9 cellular contexts compared by ENCODE assay signal in genomic region chr11:65500262-65501004, GRCh38. TPM values are rescaled to one million over a fixed set of nuclear protein-coding genes. Genes with fewer than 3 reads are reported as not detected.
A peak's percentile ranks its signal among the peaks of the same experiment; 100 is the strongest.
DNase-seq lines count a peak whose midpoint lies in the region; ATAC-seq and TF ChIP-seq lines count a peak whose summit lies in the region.
"Had no signal": no experiment of that assay in that cellular context is flagged by ENCODE, and none has a peak within 500 bp of the region (broad histone marks: within the 10 kb centered on the region; RNA-seq: fewer than 3 reads in every experiment).

No MANE protein-coding gene starts in this region.

- H3K27me3 ChIP-seq in CD4-positive, alpha-beta T cell (ENCODE audit: control insufficient read depth, insufficient read depth, low read length) = no peaks in the 10 kb centered on the region
- H3K27me3 ChIP-seq in HUES64 (ENCODE audit: insufficient read depth, low read length) = no peaks in the 10 kb centered on the region

- CTCF ChIA-PET in CD4-positive, alpha-beta T cell (lab: Charles Lee) = interaction anchor here (1.1 to 5.1 kb wide), 8 partner anchors 9 to 118 kb away, joined by 3 to 40 read pairs (median 11); partner anchors contain the start of gene SLC25A45

- H3K36me3 ChIP-seq in HUES64 (ENCODE audit: insufficient read depth, low read length) = peaks cover 58% of the 10 kb centered on the region

- peaks cover 41% of the 10 kb centered on the region for H3K4me1 Mint-ChIP-seq in CD4-positive, alpha-beta T cell (ENCODE audit: low read depth)

- H3K4me3 Mint-ChIP-seq in CD4-positive, alpha-beta T cell = no peak overlapping the region
- H3K4me3 Mint-ChIP-seq: T-cell had no signal

- H3K27me3 Mint-ChIP-seq in CD4-positive, alpha-beta T cell = no peaks in the 10 kb centered on the region
- H3K27me3 Mint-ChIP-seq: T-cell had no signal

- intact Hi-C loops in CD4-positive, alpha-beta T cell (cut with DNase I, micrococcal nuclease) = no loop called here

- POLR2A ChIA-PET in CD4-positive, alpha-beta T cell (lab: Charles Lee) = interaction anchor here (0.7 to 15.9 kb wide), 44 partner anchors 7 to 1777 kb away, joined by 3 to 3042 read pairs (median 10); partner anchors contain the start of genes DPF2, EHBP1L1, FAM89B and FAU

- no peaks in the 10 kb centered on the region for H3K36me3 Mint-ChIP-seq in CD4-positive, alpha-beta T cell (ENCODE audit: low read depth)

- peak in 1 of 10 experiments; percentile 51 for DNase-seq in CD4-positive, alpha-beta T cell
- peak; percentile 41 for DNase-seq in UCSD-AML1 (lab: John Stamatoyannopoulos, UW; ENCODE audit: unreplicated experiment)
- peak; percentile 74 for DNase-seq in fibroblast of pulmonary artery (ENCODE audit: low read depth)
- DNase-seq in pons (ENCODE audit: low spot score) = peak; percentile 77
- no peak for DNase-seq in DMS153 (lab: John Stamatoyannopoulos, UW)
- DNase-seq in activated CD4-positive, CD25-positive, alpha-beta regulatory T cell (lab: John Stamatoyannopoulos, UW) = no peak

- under 1% methylated on average over 20 of the region's 20 CpGs for WGBS in HUES64

- peak overlapping the region; percentile 96 for H3K27ac ChIP-seq in CD4-positive, alpha-beta T cell (ENCODE audit: low read depth, low read length)
- H3K27ac ChIP-seq in HUES64 (ENCODE audit: low read depth, low read length) = peak overlapping the region; percentile 99; the same call in 1 of the 2 replicates

- peak overlapping the region; percentile 96 for H3K4me3 ChIP-seq in HUES64 (ENCODE audit: low read length)
- peak overlapping the region; percentile 89 for H3K4me3 ChIP-seq in fibroblast of pulmonary artery (replicated peaks; ENCODE audit: low read depth, low read length)

- no peak overlapping the region for H3K27ac Mint-ChIP-seq in CD4-positive, alpha-beta T cell
- H3K27ac Mint-ChIP-seq: T-cell had no signal

- H3K4me1 ChIP-seq in HUES64 (ENCODE audit: insufficient read depth, low read length) = peaks cover 25% of the 10 kb centered on the region

- ATAC-seq in CD4-positive, alpha-beta T cell (ENCODE audit: poor library complexity) = no peak
- no peak for ATAC-seq in GM21825 (IDR thresholded peaks at IDR 0.05; ENCODE audit: unreplicated experiment)
- ATAC-seq: T-cell had no signal

- no peaks in the 10 kb centered on the region for H3K9me3 ChIP-seq in CD4-positive, alpha-beta T cell (ENCODE audit: control insufficient read depth, low read length)
- H3K9me3 ChIP-seq in HUES64 (ENCODE audit: insufficient read depth, low read depth, low read length) = no peaks in the 10 kb centered on the region

- H3K9me3 Mint-ChIP-seq in CD4-positive, alpha-beta T cell = no peaks in the 10 kb centered on the region
- H3K9me3 Mint-ChIP-seq: T-cell had no signal

- TF ChIP-seq CTCF in CD4-positive, alpha-beta T cell (IDR thresholded peaks at IDR 0.05) = no peak
- TF ChIP-seq CTCF in fibroblast of pulmonary artery (IDR thresholded peaks at IDR 0.05; ENCODE audit: low read length, missing control alignments) = no peak

- peak overlapping the region; percentile 100 for H3K9ac ChIP-seq in HUES64 (ENCODE audit: low read depth, low read length)

RNA-seq across cellular contexts. Expression of gene MALAT1, which starts 1.6 kb away (rescaled TPM):
- total RNA-seq in CD4-positive, alpha-beta T cell = over 10,000 TPM; 31,509 to 32,316 TPM
- 392 TPM for polyA plus RNA-seq in HUES64 (2013, experiment 1 of 2)
- polyA plus RNA-seq in HUES64 (2013, experiment 2 of 2) = 461 TPM

RNA-seq across cellular contexts. Expression of gene SCYL1, which starts 24.4 kb away (rescaled TPM):
- total RNA-seq in CD4-positive, alpha-beta T cell = 10 to 100 TPM; 57.4 to 60.7 TPM
- polyA plus RNA-seq in HUES64 (2013, experiment 1 of 2) = 39.3 TPM
- polyA plus RNA-seq in HUES64 (2013, experiment 2 of 2) = 42.5 TPM

RNA-seq across cellular contexts. Expression of gene LTBP3, which starts 57.7 kb away (rescaled TPM):
- total RNA-seq in CD4-positive, alpha-beta T cell = 100 to 1,000 TPM; 236 to 238 TPM
- polyA plus RNA-seq in HUES64 (2013, experiment 1 of 2) = 5.0 TPM
- 7.1 TPM for polyA plus RNA-seq in HUES64 (2013, experiment 2 of 2)

Comparison
In these comparisons a context has a peak if more than half of its experiments do, and no peak if none do; other contexts are left out.
1. DNase-seq: peak in UCSD-AML1 (single experiment), fibroblast of pulmonary artery (single experiment) and pons (single experiment); none in DMS153 (single experiment) and activated CD4-positive, CD25-positive, alpha-beta regulatory T cell (0 of 4).